ENCODE assay signal across 16 cellular contexts in genomic region chr7:24135003-24135817, GRCh38.
DNase-seq lines count a peak whose midpoint lies in the region; ATAC-seq, FAIRE-seq and TF ChIP-seq lines count a peak whose summit lies in the region.
"Had no signal": no experiment of that assay in that cellular context is flagged by ENCODE, and none has a peak within 500 bp of the region (broad histone marks: within the 10 kb centered on the region; RNA-seq: fewer than 3 reads in every experiment).

No MANE protein-coding gene starts in this region.

- H3K4me3 Mint-ChIP-seq in nephron progenitor cell = no peak overlapping the region
- no peak overlapping the region for H3K4me3 Mint-ChIP-seq in naive thymus-derived CD4-positive, alpha-beta T cell

- TF ChIP-seq CTCF in nephron progenitor cell (IDR thresholded peaks at IDR 0.05) = no peak

- H3K27ac ChIP-seq in small intestine (ENCODE audit: low read depth in 1 of 2, low read length in 1 of 2) = peak overlapping the region in 1 of 2 donors; percentile 27
- no peak overlapping the region for H3K27ac ChIP-seq in naive thymus-derived CD4-positive, alpha-beta T cell (ENCODE audit: low read depth, low read length)
- H3K27ac ChIP-seq: vagina had no signal

- H3K27ac Mint-ChIP-seq in nephron progenitor cell = no peak overlapping the region
- no peak overlapping the region for H3K27ac Mint-ChIP-seq in naive thymus-derived CD4-positive, alpha-beta T cell

- ATAC-seq in GM21619 (IDR thresholded peaks at IDR 0.05; ENCODE audit: unreplicated experiment) = peak; percentile 70
- peak; percentile 82 for ATAC-seq in HG03159 (IDR thresholded peaks at IDR 0.05; ENCODE audit: unreplicated experiment)
- ATAC-seq in naive thymus-derived CD4-positive, alpha-beta T cell = no peak

- DNase-seq in SKM-1 treated with dmso at 0.1 percent for 144 hours (lab: John Stamatoyannopoulos, UW; ENCODE audit: unreplicated experiment) = peak; percentile 8
- no peak for DNase-seq in SKM-1 (lab: John Stamatoyannopoulos, UW; ENCODE audit: unreplicated experiment)
- peak; percentile 93 for DNase-seq in small intestine
- no peak for DNase-seq in nephron progenitor cell
- DNase-seq in effector CD8-positive, alpha-beta T cell (lab: John Stamatoyannopoulos, UW) = no peak
- DNase-seq in naive thymus-derived CD4-positive, alpha-beta T cell = no peak
- DNase-seq: DMS53, hypothalamus, mesenchymal stem cell, retina had no signal

- H3K4me3 ChIP-seq in small intestine (ENCODE audit: low read depth in 1 of 2, low read length in 2 of 2) = no peak overlapping the region
- H3K4me3 ChIP-seq in naive thymus-derived CD4-positive, alpha-beta T cell (ENCODE audit: low read length) = no peak overlapping the region
- H3K4me3 ChIP-seq: vagina had no signal

- 37 to 55% (median 40%) methylated on average over 4 of the region's 4 CpGs for WGBS in small intestine, 3 donors

- no peaks in the 10 kb centered on the region for H3K27me3 ChIP-seq in small intestine (ENCODE audit: control insufficient read depth in 2 of 2, insufficient read depth in 2 of 2, low read length in 2 of 2)
- H3K27me3 ChIP-seq in naive thymus-derived CD4-positive, alpha-beta T cell (ENCODE audit: control insufficient read depth in 2 of 2, insufficient read depth in 2 of 2, low read length in 2 of 2) = no peaks in the 10 kb centered on the region
- H3K27me3 ChIP-seq: vagina had no signal

- H3K27me3 Mint-ChIP-seq in nephron progenitor cell (ENCODE audit: low read depth, poor library complexity) = no peaks in the 10 kb centered on the region
- peaks cover 4 to 30% (median 24%) of the 10 kb centered on the region in 5 donors for H3K27me3 Mint-ChIP-seq in naive thymus-derived CD4-positive, alpha-beta T cell

- FAIRE-seq in small intestine (lab: Jason Lieb, UNC) = no peak
- FAIRE-seq: endometrium, RCC 7860 had no signal

- POLR2A ChIA-PET in naive thymus-derived CD4-positive, alpha-beta T cell (lab: Charles Lee) = no interaction called here

- H3K36me3 Mint-ChIP-seq in nephron progenitor cell (ENCODE audit: low read depth) = no peaks in the 10 kb centered on the region
- no peaks in the 10 kb centered on the region for H3K36me3 Mint-ChIP-seq in naive thymus-derived CD4-positive, alpha-beta T cell
- H3K36me3 Mint-ChIP-seq: IgD-negative memory B cell had no signal

- H3K9me3 ChIP-seq in small intestine (ENCODE audit: control insufficient read depth, low read depth) = no peaks in the 10 kb centered on the region
- H3K9me3 ChIP-seq in naive thymus-derived CD4-positive, alpha-beta T cell (ENCODE audit: control insufficient read depth in 2 of 3, low read length in 3 of 3) = no peaks in the 10 kb centered on the region
- H3K9me3 ChIP-seq: vagina had no signal

- CTCF ChIA-PET in naive thymus-derived CD4-positive, alpha-beta T cell (lab: Charles Lee) = no interaction called here

- H3K36me3 ChIP-seq in small intestine (ENCODE audit: control insufficient read depth in 2 of 2, insufficient read depth in 2 of 2, low read length in 2 of 2) = no peaks in the 10 kb centered on the region
- no peaks in the 10 kb centered on the region for H3K36me3 ChIP-seq in naive thymus-derived CD4-positive, alpha-beta T cell (ENCODE audit: control insufficient read depth in 2 of 3, insufficient read depth in 3 of 3, low read length in 3 of 3)
- H3K36me3 ChIP-seq: vagina had no signal

- H3K4me1 ChIP-seq in small intestine (ENCODE audit: control insufficient read depth in 2 of 2, insufficient read depth in 1 of 2, low read depth in 1 of 2, low read length in 1 of 2) = peaks cover 4% of the 10 kb centered on the region in 2 donors
- no peaks in the 10 kb centered on the region for H3K4me1 ChIP-seq in naive thymus-derived CD4-positive, alpha-beta T cell (ENCODE audit: control insufficient read depth in 2 of 2, insufficient read depth in 2 of 2, low read length in 2 of 2)
- H3K4me1 ChIP-seq: vagina had no signal

- H3K9me3 Mint-ChIP-seq in nephron progenitor cell = no peaks in the 10 kb centered on the region
- no peaks in the 10 kb centered on the region for H3K9me3 Mint-ChIP-seq in naive thymus-derived CD4-positive, alpha-beta T cell

- intact Hi-C loops in naive thymus-derived CD4-positive, alpha-beta T cell (cut with micrococcal nuclease) = no loop called here

- no peaks in the 10 kb centered on the region for H3K4me1 Mint-ChIP-seq in nephron progenitor cell
- H3K4me1 Mint-ChIP-seq in naive thymus-derived CD4-positive, alpha-beta T cell = peaks cover 0 to 17% (median 8%) of the 10 kb centered on the region in 7 donors

Comparison
In these comparisons a context has a peak if more than half of its experiments do, and no peak if none do; other contexts are left out.
1. DNase-seq: peak in SKM-1 treated with dmso at 0.1 percent for 144 hours (single experiment) and small intestine (single experiment); none in SKM-1 (single experiment), nephron progenitor cell (single experiment), effector CD8-positive, alpha-beta T cell (single experiment) and naive thymus-derived CD4-positive, alpha-beta T cell (0 of 9).